In genomic region chr3:51371943-51372557, GRCh38 we compare ENCODE assay signal across 1 cellular context.
TF ChIP-seq lines count a peak whose summit lies in the region.

No MANE protein-coding gene starts in this region.

TF ChIP-seq in HepG2, 621 proteins besides CTCF, POLR2A, EP300 and RAD21:
- TF ChIP-seq ZNF407 (CRISPR knock-in tag; IDR thresholded peaks at IDR 0.05; ENCODE audit: not compliant biosample characterization) (no peak), STAG1 (CRISPR knock-in tag; IDR thresholded peaks at IDR 0.05) (peak; percentile 87), ZBTB34 (CRISPR knock-in tag; IDR thresholded peaks at IDR 0.05) (no peak), ZNF605 (CRISPR knock-in tag; IDR thresholded peaks at IDR 0.05) (no peak), ZNF232 (CRISPR knock-in tag; IDR thresholded peaks at IDR 0.05; ENCODE audit: borderline replicate concordance) (no peak), CREB1 (IDR thresholded peaks at IDR 0.05) (no peak), CREB1 (CRISPR knock-in tag; IDR thresholded peaks at IDR 0.05) (no peak), ZNF225 (CRISPR knock-in tag; IDR thresholded peaks at IDR 0.05) (no peak), ZBTB4 (CRISPR knock-in tag; IDR thresholded peaks at IDR 0.05; ENCODE audit: borderline replicate concordance) (no peak), ZBTB43 (CRISPR knock-in tag; conservative IDR thresholded peaks at IDR 0.05) (no peak), ZHX2 (IDR thresholded peaks at IDR 0.05; ENCODE audit: low read depth) (no peak), ZHX2 (CRISPR knock-in tag; IDR thresholded peaks at IDR 0.05; ENCODE audit: borderline replicate concordance) (no peak), NFAT5 (CRISPR knock-in tag; IDR thresholded peaks at IDR 0.05) (no peak), KDM1A (CRISPR knock-in tag; IDR thresholded peaks at IDR 0.05) (no peak), MIXL1 (CRISPR knock-in tag; IDR thresholded peaks at IDR 0.05) (0 out of 2 replicates have a peak, but pooled peaks have one; percentile 37), SMARCE1 (IDR thresholded peaks at IDR 0.05; ENCODE audit: borderline replicate concordance) (no peak), SMC3 (IDR thresholded peaks at IDR 0.05; ENCODE audit: low read length) (peak; percentile 78), ZNF101 (CRISPR knock-in tag; IDR thresholded peaks at IDR 0.05; ENCODE audit: borderline replicate concordance, low read depth) (peak; percentile 95; the same call in 1 of the 2 replicates), ZNF614 (CRISPR knock-in tag; IDR thresholded peaks at IDR 0.05; ENCODE audit: borderline replicate concordance) (0 out of 2 replicates have a peak, but pooled peaks have one; percentile 26)
